Comparison of ENCODE assay signal across 7 cellular contexts in genomic region chr4:132228676-132229075, GRCh38.
"Had no signal": no experiment of that assay in that cellular context is flagged by ENCODE, and none has a peak within 500 bp of the region (broad histone marks: within the 10 kb centered on the region; RNA-seq: fewer than 3 reads in every experiment).

No MANE protein-coding gene starts in this region.

- H3K4me3 ChIP-seq: K562 had no signal

- ATAC-seq: HepG2, K562 had no signal

- FAIRE-seq: HepG2, K562 had no signal

- DNase-seq: IMR-90, KBM-7, KG1 had no signal

- H3K27ac ChIP-seq: HL-60, KMS-11 had no signal

- H3K9ac ChIP-seq: KMS-11 had no signal

- H3K4me2 ChIP-seq: KMS-11 had no signal
